In the genomic region with DNA sequence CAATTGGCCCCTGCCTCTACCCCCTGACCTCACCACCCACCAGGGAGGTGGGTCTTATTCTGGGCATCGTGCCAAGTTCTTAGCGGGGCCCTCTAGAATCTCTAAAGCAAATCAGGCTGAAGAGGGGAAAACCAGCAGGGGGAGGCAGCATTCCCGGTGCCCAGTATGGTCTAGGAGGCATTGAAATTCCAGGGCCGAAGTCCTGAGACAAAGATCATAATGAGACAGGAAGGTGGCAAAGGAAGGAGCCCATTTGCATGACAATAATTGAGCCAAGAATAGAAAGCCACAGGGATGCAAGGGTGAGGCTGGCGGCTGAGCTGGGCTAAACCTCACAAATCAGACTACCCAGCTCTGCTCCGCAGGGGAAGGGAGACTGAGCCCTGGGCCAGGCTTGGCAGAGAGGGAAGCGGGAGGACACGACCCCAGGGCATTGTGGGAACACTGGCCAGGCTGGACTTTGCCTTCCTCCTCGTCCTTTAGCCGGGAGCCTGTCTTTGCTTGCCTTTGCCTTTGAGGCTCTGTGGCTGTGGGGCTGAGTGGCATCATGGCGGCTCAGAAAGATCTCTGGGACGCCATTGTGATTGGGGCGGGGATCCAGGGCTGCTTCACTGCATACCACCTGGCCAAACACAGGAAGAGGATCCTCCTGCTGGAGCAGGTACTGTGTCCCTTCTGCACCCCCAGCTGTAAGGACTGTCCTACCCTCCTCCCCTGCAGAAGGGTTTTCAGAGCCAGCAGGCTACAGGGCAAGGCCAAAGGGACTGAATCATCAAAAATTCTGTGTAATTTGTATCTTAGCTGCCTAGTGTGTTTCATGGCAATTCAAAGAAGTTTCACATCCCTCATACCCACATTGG, we compare ENCODE assay signal across 1 cellular context.
A peak's percentile ranks its signal among the peaks of the same experiment; 100 is the strongest.
TF ChIP-seq lines count a peak whose summit lies in the region.

A gene with protein sequence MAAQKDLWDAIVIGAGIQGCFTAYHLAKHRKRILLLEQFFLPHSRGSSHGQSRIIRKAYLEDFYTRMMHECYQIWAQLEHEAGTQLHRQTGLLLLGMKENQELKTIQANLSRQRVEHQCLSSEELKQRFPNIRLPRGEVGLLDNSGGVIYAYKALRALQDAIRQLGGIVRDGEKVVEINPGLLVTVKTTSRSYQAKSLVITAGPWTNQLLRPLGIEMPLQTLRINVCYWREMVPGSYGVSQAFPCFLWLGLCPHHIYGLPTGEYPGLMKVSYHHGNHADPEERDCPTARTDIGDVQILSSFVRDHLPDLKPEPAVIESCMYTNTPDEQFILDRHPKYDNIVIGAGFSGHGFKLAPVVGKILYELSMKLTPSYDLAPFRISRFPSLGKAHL (plus strand): TSS at position 463 of the 860 bp plus-strand sequence. CDS start 85 bp downstream, at position 548.

TF ChIP-seq in HEK293, 187 proteins besides CTCF, POLR2A, EP300 and RAD21 (continued from another document):
- TF ChIP-seq, protein P1, sequence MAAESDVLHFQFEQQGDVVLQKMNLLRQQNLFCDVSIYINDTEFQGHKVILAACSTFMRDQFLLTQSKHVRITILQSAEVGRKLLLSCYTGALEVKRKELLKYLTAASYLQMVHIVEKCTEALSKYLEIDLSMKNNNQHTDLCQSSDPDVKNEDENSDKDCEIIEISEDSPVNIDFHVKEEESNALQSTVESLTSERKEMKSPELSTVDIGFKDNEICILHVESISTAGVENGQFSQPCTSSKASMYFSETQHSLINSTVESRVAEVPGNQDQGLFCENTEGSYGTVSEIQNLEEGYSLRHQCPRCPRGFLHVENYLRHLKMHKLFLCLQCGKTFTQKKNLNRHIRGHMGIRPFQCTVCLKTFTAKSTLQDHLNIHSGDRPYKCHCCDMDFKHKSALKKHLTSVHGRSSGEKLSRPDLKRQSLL (tag by site-specific recombination; IDR thresholded peaks at IDR 0.05) = peak; percentile 36; the same call in 1 of the 2 replicates
- TF ChIP-seq ZNF660 (tag by site-specific recombination; IDR thresholded peaks at IDR 0.05) = peak; percentile 99
- TF ChIP-seq ZNF350 (tag by site-specific recombination; IDR thresholded peaks at IDR 0.05) = peak; percentile 86
- TF ChIP-seq, protein P2, sequence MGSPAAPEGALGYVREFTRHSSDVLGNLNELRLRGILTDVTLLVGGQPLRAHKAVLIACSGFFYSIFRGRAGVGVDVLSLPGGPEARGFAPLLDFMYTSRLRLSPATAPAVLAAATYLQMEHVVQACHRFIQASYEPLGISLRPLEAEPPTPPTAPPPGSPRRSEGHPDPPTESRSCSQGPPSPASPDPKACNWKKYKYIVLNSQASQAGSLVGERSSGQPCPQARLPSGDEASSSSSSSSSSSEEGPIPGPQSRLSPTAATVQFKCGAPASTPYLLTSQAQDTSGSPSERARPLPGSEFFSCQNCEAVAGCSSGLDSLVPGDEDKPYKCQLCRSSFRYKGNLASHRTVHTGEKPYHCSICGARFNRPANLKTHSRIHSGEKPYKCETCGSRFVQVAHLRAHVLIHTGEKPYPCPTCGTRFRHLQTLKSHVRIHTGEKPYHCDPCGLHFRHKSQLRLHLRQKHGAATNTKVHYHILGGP (tag by site-specific recombination; IDR thresholded peaks at IDR 0.05) = peak; percentile 71
- peak; percentile 84 for TF ChIP-seq KLF10 (tag by site-specific recombination; IDR thresholded peaks at IDR 0.05)
- TF ChIP-seq ZNF514 (tag by site-specific recombination; IDR thresholded peaks at IDR 0.05) = no peak
- 0 out of 2 replicates have a peak, but pooled peaks have one; percentile 16 for TF ChIP-seq ZNF596 (tag by site-specific recombination; IDR thresholded peaks at IDR 0.05)
- TF ChIP-seq ZNF654 (tag by site-specific recombination; IDR thresholded peaks at IDR 0.05; ENCODE audit: low read depth) = 0 out of 2 replicates have a peak, but pooled peaks have one; percentile 3
- peak; percentile 89 for TF ChIP-seq IKZF3 (tag by site-specific recombination; IDR thresholded peaks at IDR 0.05)
- TF ChIP-seq ZNF354C (tag by site-specific recombination; IDR thresholded peaks at IDR 0.05; ENCODE audit: borderline replicate concordance, low read depth) = no peak
- peak; percentile 95 for TF ChIP-seq ZNF561 (tag by site-specific recombination; IDR thresholded peaks at IDR 0.05; ENCODE audit: borderline replicate concordance)
- peak; percentile 79 for TF ChIP-seq ZNF37A (tag by site-specific recombination; IDR thresholded peaks at IDR 0.05)
- TF ChIP-seq, protein P3, sequence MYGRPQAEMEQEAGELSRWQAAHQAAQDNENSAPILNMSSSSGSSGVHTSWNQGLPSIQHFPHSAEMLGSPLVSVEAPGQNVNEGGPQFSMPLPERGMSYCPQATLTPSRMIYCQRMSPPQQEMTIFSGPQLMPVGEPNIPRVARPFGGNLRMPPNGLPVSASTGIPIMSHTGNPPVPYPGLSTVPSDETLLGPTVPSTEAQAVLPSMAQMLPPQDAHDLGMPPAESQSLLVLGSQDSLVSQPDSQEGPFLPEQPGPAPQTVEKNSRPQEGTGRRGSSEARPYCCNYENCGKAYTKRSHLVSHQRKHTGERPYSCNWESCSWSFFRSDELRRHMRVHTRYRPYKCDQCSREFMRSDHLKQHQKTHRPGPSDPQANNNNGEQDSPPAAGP (tag by site-specific recombination; IDR thresholded peaks at IDR 0.05) = 0 out of 2 replicates have a peak, but pooled peaks have one; percentile 65
- TF ChIP-seq ZNF677 (tag by site-specific recombination; IDR thresholded peaks at IDR 0.05) = peak; percentile 64
- TF ChIP-seq, protein P4, sequence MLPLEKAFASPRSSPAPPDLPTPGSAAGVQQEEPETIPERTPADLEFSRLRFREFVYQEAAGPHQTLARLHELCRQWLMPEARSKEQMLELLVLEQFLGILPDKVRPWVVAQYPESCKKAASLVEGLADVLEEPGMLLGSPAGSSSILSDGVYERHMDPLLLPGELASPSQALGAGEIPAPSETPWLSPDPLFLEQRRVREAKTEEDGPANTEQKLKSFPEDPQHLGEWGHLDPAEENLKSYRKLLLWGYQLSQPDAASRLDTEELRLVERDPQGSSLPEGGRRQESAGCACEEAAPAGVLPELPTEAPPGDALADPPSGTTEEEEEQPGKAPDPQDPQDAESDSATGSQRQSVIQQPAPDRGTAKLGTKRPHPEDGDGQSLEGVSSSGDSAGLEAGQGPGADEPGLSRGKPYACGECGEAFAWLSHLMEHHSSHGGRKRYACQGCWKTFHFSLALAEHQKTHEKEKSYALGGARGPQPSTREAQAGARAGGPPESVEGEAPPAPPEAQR (tag by site-specific recombination; IDR thresholded peaks at IDR 0.05) = 0 out of 2 replicates have a peak, but pooled peaks have one; percentile 37
- 0 out of 2 replicates have a peak, but pooled peaks have one; percentile 34 for TF ChIP-seq ZFP69B (tag by site-specific recombination; IDR thresholded peaks at IDR 0.05)
- TF ChIP-seq, protein P5, sequence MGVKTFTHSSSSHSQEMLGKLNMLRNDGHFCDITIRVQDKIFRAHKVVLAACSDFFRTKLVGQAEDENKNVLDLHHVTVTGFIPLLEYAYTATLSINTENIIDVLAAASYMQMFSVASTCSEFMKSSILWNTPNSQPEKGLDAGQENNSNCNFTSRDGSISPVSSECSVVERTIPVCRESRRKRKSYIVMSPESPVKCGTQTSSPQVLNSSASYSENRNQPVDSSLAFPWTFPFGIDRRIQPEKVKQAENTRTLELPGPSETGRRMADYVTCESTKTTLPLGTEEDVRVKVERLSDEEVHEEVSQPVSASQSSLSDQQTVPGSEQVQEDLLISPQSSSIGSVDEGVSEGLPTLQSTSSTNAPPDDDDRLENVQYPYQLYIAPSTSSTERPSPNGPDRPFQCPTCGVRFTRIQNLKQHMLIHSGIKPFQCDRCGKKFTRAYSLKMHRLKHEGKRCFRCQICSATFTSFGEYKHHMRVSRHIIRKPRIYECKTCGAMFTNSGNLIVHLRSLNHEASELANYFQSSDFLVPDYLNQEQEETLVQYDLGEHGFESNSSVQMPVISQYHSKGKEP (tag by site-specific recombination; IDR thresholded peaks at IDR 0.05) = peak; percentile 87
- TF ChIP-seq ZNF174 (tag by site-specific recombination; IDR thresholded peaks at IDR 0.05) = peak; percentile 84; the same call in 1 of the 2 replicates
- TF ChIP-seq FEZF1 (tag by site-specific recombination; IDR thresholded peaks at IDR 0.05) = 0 out of 2 replicates have a peak, but pooled peaks have one; percentile 30
- TF ChIP-seq OSR2 (tag by site-specific recombination; IDR thresholded peaks at IDR 0.05) = no peak
- TF ChIP-seq ZBTB17 (tag by site-specific recombination; IDR thresholded peaks at IDR 0.05) = peak; percentile 81
- no peak for TF ChIP-seq ZNF658 (tag by site-specific recombination; IDR thresholded peaks at IDR 0.05)
- TF ChIP-seq PRDM1 (tag by site-specific recombination; IDR thresholded peaks at IDR 0.05) = no peak
TF ChIP-seq in HEK293: peak in this region for 50.
